In the genomic region with DNA sequence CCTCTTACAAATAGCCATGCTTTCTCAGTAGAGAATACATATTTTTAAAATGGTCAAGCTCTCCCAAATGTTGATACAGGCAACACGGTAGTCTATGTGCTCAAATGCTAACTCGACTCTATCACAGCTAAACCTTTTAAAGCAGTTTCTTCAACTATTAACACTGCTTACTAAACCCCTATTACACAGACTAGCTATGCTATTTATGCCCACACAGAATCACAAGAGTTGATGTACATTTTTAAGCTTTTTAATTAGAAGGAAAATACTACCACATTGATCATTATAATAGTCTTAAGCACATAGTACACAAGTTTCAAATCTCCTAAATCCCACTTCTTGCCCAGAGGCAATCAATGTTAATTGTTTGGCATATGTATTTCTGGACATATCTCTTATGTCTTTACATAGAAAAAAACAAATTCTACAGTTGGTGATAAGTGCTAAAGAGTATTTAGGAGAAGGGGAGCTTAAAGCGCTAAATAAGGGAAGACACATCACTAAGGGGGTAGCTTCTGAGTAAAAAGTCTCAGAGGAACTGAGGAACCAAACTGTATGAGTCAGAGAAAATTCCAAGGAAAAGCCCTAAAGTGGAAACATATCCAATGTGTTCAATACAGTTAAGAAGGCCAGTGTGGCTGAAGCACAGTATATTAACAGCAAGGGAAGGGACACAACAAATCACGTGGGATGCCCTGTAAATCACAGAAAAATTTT, we compare ENCODE assay signal across 13 cellular contexts. TPM values are rescaled to one million over a fixed set of nuclear protein-coding genes. Genes with fewer than 3 reads are reported as not detected.
DNase-seq lines count a peak whose midpoint lies in the region; ATAC-seq, FAIRE-seq and TF ChIP-seq lines count a peak whose summit lies in the region.
"Had no signal": no experiment of that assay in that cellular context is flagged by ENCODE, and none has a peak within 500 bp of the region (broad histone marks: within the 10 kb centered on the region; RNA-seq: fewer than 3 reads in every experiment).

No MANE protein-coding gene starts in this region.

- peaks cover 13% of the 10 kb centered on the region for H3K4me1 ChIP-seq in mesenchymal stem cell (ENCODE audit: control insufficient read depth, insufficient read depth, low read depth, low read length)

- no peak overlapping the region for H3K18ac ChIP-seq in mesenchymal stem cell (ENCODE audit: low read depth in 1 of 2, low read length in 2 of 2)

- H3K27me3 Mint-ChIP-seq in activated T-helper 17 cell treated with anti-CD3 and anti-CD28 coated beads, Interleukin-2, amount 50 U/mL, for 72 hours = no peaks in the 10 kb centered on the region

- H4K8ac ChIP-seq in mesenchymal stem cell (ENCODE audit: low read length) = no peak overlapping the region

- H3K36me3 ChIP-seq in mesenchymal stem cell (ENCODE audit: control insufficient read depth in 1 of 2, insufficient read depth in 2 of 2, low read depth in 1 of 2, low read length in 2 of 2) = peaks cover 40 to 67% of the 10 kb centered on the region in 2 experiments

- H3K9me3 ChIP-seq in mesenchymal stem cell (ENCODE audit: control insufficient read depth, low read length) = no peaks in the 10 kb centered on the region
- H3K9me3 ChIP-seq: sigmoid colon had no signal

- H2AFZ ChIP-seq in mesenchymal stem cell (ENCODE audit: low read depth, low read length) = no peak overlapping the region

- peak; percentile 40 for FAIRE-seq in GM12892 (lab: Jason Lieb, UNC)
- FAIRE-seq: HTR-8/SVneo had no signal

- H3K4ac ChIP-seq in mesenchymal stem cell (ENCODE audit: low read depth in 1 of 2, low read length in 2 of 2) = no peak overlapping the region

- no peak overlapping the region for H2BK15ac ChIP-seq in mesenchymal stem cell (ENCODE audit: low read depth, poor library complexity, severe bottlenecking)

- H3K4me3 Mint-ChIP-seq in activated T-helper 17 cell treated with anti-CD3 and anti-CD28 coated beads, Interleukin-2, amount 50 U/mL, for 72 hours = peak overlapping the region; percentile 94

- no peak overlapping the region for H2AK5ac ChIP-seq in mesenchymal stem cell (ENCODE audit: low read length, severe bottlenecking)

- H3K4me3 ChIP-seq in mesenchymal stem cell (ENCODE audit: insufficient read depth in 1 of 2, low read depth in 1 of 2, low read length in 2 of 2) = peak overlapping the region in 1 of 2 experiments; percentile 16
- H3K4me3 ChIP-seq: sigmoid colon had no signal

- no peaks in the 10 kb centered on the region for H3K9me3 Mint-ChIP-seq in activated T-helper 17 cell treated with anti-CD3 and anti-CD28 coated beads, Interleukin-2, amount 50 U/mL, for 72 hours

- no peaks in the 10 kb centered on the region for H3K27me3 ChIP-seq in mesenchymal stem cell (ENCODE audit: control insufficient read depth in 1 of 2, insufficient read depth in 1 of 2, low read length in 2 of 2)
- H3K27me3 ChIP-seq: sigmoid colon had no signal

- peaks cover 46% of the 10 kb centered on the region for H3K4me1 Mint-ChIP-seq in activated T-helper 17 cell treated with anti-CD3 and anti-CD28 coated beads, Interleukin-2, amount 50 U/mL, for 72 hours

- H3K23ac ChIP-seq in mesenchymal stem cell (ENCODE audit: low read length in 2 of 2) = no peak overlapping the region

- no peak overlapping the region for H2BK5ac ChIP-seq in mesenchymal stem cell (ENCODE audit: low read depth, low read length, poor library complexity, severe bottlenecking)

- peak; percentile 65; the same call in 1 of the 2 replicates for TF ChIP-seq POLR2A in GM12892 (IDR thresholded peaks at IDR 0.05; ENCODE audit: low read depth, low read length)

- no peak for ATAC-seq in activated T-helper 17 cell treated with anti-CD3 and anti-CD28 coated beads, Interleukin-2, amount 50 U/mL, for 72 hours (replicated peaks)
- ATAC-seq in GM21619 (IDR thresholded peaks at IDR 0.05; ENCODE audit: unreplicated experiment) = no peak

- H3K27ac Mint-ChIP-seq in activated T-helper 17 cell treated with anti-CD3 and anti-CD28 coated beads, Interleukin-2, amount 50 U/mL, for 72 hours = peak overlapping the region; percentile 65

- peaks cover 100% of the 10 kb centered on the region for H3K36me3 Mint-ChIP-seq in activated T-helper 17 cell treated with anti-CD3 and anti-CD28 coated beads, Interleukin-2, amount 50 U/mL, for 72 hours (ENCODE audit: low read depth)

- H3K79me1 ChIP-seq in mesenchymal stem cell (replicated peaks; ENCODE audit: low read length, poor library complexity, severe bottlenecking) = no peaks in the 10 kb centered on the region

- no peak overlapping the region for H2BK120ac ChIP-seq in mesenchymal stem cell (ENCODE audit: low read depth, low read length)

- H3K14ac ChIP-seq in mesenchymal stem cell (ENCODE audit: low read length in 2 of 2) = no peak overlapping the region

- no peak overlapping the region for H4K91ac ChIP-seq in mesenchymal stem cell (ENCODE audit: low read length)

- no peak overlapping the region for H3K4me2 ChIP-seq in mesenchymal stem cell (ENCODE audit: low read length, poor library complexity, severe bottlenecking)

- DNase-seq in AG20443 (ENCODE audit: low spot score) (peak; percentile 29), GM12892 (ENCODE audit: insufficient read length) (no peak), mesenchymal stem cell (peak; percentile 73), RPMI8226 (no peak), substantia nigra (lab: John Stamatoyannopoulos, UW) (no peak), SW 1271 (lab: John Stamatoyannopoulos, UW) (no peak)
- DNase-seq: DMS79 treated with DMSO at 0.1 percent for 48 hours, kidney glomerular epithelial cell, sigmoid colon had no signal

- H2BK12ac ChIP-seq in mesenchymal stem cell (ENCODE audit: low read length in 2 of 2) = no peak overlapping the region

- H3K9ac ChIP-seq in mesenchymal stem cell (ENCODE audit: low read length) = peak overlapping the region; percentile 67

- H3K27ac ChIP-seq in mesenchymal stem cell (ENCODE audit: low read length, poor library complexity, severe bottlenecking) (no peak overlapping the region), substantia nigra (ENCODE audit: low read depth, low read length, poor library complexity, severe bottlenecking) (no peak overlapping the region)

- 82% methylated on average over 4 of the region's 4 CpGs for WGBS in mesenchymal stem cell

RNA-seq across cellular contexts. Expression of a gene that starts 13.7 kb away (rescaled TPM):
- 674 TPM for polyA plus RNA-seq in GM12892 (2012; ENCODE audit: missing spikeins)
- total RNA-seq in activated T-helper 17 cell treated with anti-CD3 and anti-CD28 coated beads, Interleukin-2, amount 50 U/mL, for 72 hours = 100 to 1,000 TPM; 720 to 984 TPM
- 493 TPM for polyA plus RNA-seq in mesenchymal stem cell (2013, experiment 1 of 2)
- polyA plus RNA-seq in mesenchymal stem cell (2013, experiment 2 of 2) = 510 TPM

RNA-seq across cellular contexts. Expression of a gene that starts 24.3 kb away (rescaled TPM):
- polyA plus RNA-seq in GM12892 (2012; ENCODE audit: missing spikeins) = not detected
- not detected for total RNA-seq in activated T-helper 17 cell treated with anti-CD3 and anti-CD28 coated beads, Interleukin-2, amount 50 U/mL, for 72 hours
- polyA plus RNA-seq in mesenchymal stem cell (2013, experiment 1 of 2) = 0.18 TPM
- 0.10 TPM for polyA plus RNA-seq in mesenchymal stem cell (2013, experiment 2 of 2)
- total RNA-seq: epithelial cell of proximal tubule had no signal

Comparison
In these comparisons a context has a peak if more than half of its experiments do, and no peak if none do; other contexts are left out.
1. DNase-seq: peak in AG20443 (single experiment) and mesenchymal stem cell (single experiment); none in GM12892 (single experiment), RPMI8226 (single experiment), substantia nigra (0 of 49) and SW 1271 (0 of 2).